ENCODE assay signal across 8 cellular contexts in genomic region chr1:827221-828063, GRCh38.
DNase-seq lines count a peak whose midpoint lies in the region; ATAC-seq, FAIRE-seq and TF ChIP-seq lines count a peak whose summit lies in the region.
"Not testable (repeated sequence)": the region's sequence is repeated elsewhere in the genome, so short reads cannot be mapped to it uniquely, and the experiment has no call there.

No MANE protein-coding gene starts in this region.

- H3K9me3 ChIP-seq in H9 (ENCODE audit: control insufficient read depth, low read depth, low read length); Loucy (ENCODE audit: insufficient read depth, low read depth, low read length); neural progenitor cell (ENCODE audit: low read depth); stomach: not testable (repeated sequence)

- not testable (repeated sequence) for TF ChIP-seq CTCF in H9 (conservative IDR thresholded peaks at IDR 0.05); Loucy (conservative IDR thresholded peaks at IDR 0.05; ENCODE audit: low read length); foreskin keratinocyte (conservative IDR thresholded peaks at IDR 0.05); neural progenitor cell (IDR thresholded peaks at IDR 0.05); stomach (IDR thresholded peaks at IDR 0.05)

- peak overlapping the region; percentile 80 for H3K4me3 ChIP-seq in Loucy (ENCODE audit: low read length, poor library complexity, severe bottlenecking)
- peak overlapping the region; percentile 81 for H3K4me3 ChIP-seq in neural progenitor cell
- H3K4me3 ChIP-seq in stomach, result peak overlapping the region; percentile 50 to 68 (median 64)

- H3K27me3 Mint-ChIP-seq in H9 (ENCODE audit: low read depth); neural progenitor cell (ENCODE audit: insufficient read depth, low read depth): not testable (repeated sequence)

- TF ChIP-seq POLR2A in stomach (IDR thresholded peaks at IDR 0.05), result not testable (repeated sequence)

- not testable (repeated sequence) for H2BK15ac ChIP-seq in H9 (ENCODE audit: low read depth, low read length)

- ATAC-seq in foreskin keratinocyte, result peak; percentile 88

- not testable (repeated sequence) for H3K79me1 ChIP-seq in H9 (ENCODE audit: insufficient read depth, low read depth, low read length, poor library complexity, severe bottlenecking)

- not testable (repeated sequence) for H3K4ac ChIP-seq in H9 (ENCODE audit: low read depth, low read length)

- H3K4me3 Mint-ChIP-seq in H9 (peak overlapping the region; percentile 83 to 89), neural progenitor cell (peak overlapping the region; percentile 96)

- H2BK5ac ChIP-seq in H9 (ENCODE audit: insufficient read length, low read length), result not testable (repeated sequence)

- not testable (repeated sequence) for TF ChIP-seq EP300 in stomach (IDR thresholded peaks at IDR 0.05)

- H2BK120ac ChIP-seq in H9 (ENCODE audit: low read depth, low read length, poor library complexity, severe bottlenecking), result not testable (repeated sequence)

- H4K20me1 ChIP-seq in H9 (ENCODE audit: control insufficient read depth, insufficient read depth, insufficient read length); Loucy (ENCODE audit: insufficient read depth, low read length, poor library complexity, severe bottlenecking); neural progenitor cell (ENCODE audit: low read depth): not testable (repeated sequence)

- not testable (repeated sequence) for H3K4me1 ChIP-seq in H9 (ENCODE audit: insufficient read depth, low read length); foreskin keratinocyte; neural progenitor cell
- H3K4me1 ChIP-seq in Loucy (ENCODE audit: insufficient read depth, low read length, poor library complexity, severe bottlenecking) (peaks cover 14% of the 10 kb centered on the region), stomach (peaks cover 4 to 27% (median 19%) of the 10 kb centered on the region in 4 donors)

- not testable (repeated sequence) for H3K23me2 ChIP-seq in H9 (ENCODE audit: insufficient read length, low read depth, low read length, poor library complexity, severe bottlenecking)

- peak overlapping the region; percentile 84 for H3K9ac ChIP-seq in H9 (ENCODE audit: extremely low read depth, insufficient read length, low read length)
- H3K9ac ChIP-seq in Loucy (ENCODE audit: low read depth, low read length, poor library complexity, severe bottlenecking), result peak overlapping the region; percentile 77
- peak overlapping the region; percentile 20 for H3K9ac ChIP-seq in neural progenitor cell

- peak; percentile 61 for FAIRE-seq in G401.6 (lab: Jason Lieb, UNC)

- H4K8ac ChIP-seq in H9 (replicated peaks; ENCODE audit: insufficient read length, low read depth, low read length), result not testable (repeated sequence)

- H2BK20ac ChIP-seq in H9 (ENCODE audit: low read depth, low read length, poor library complexity, severe bottlenecking), result not testable (repeated sequence)

- not testable (repeated sequence) for H3K4me2 ChIP-seq in H9 (ENCODE audit: insufficient read depth, insufficient read length, low read length); Loucy (ENCODE audit: low read depth, low read length, poor library complexity, severe bottlenecking)
- peak overlapping the region; percentile 83 for H3K4me2 ChIP-seq in neural progenitor cell

- not testable (repeated sequence) for H3K36me3 ChIP-seq in Loucy (ENCODE audit: insufficient read depth, low read length); neural progenitor cell; stomach

- not testable (repeated sequence) for H3T11ph ChIP-seq in H9 (ENCODE audit: low read length)

- H3K79me2 ChIP-seq in H9 (ENCODE audit: insufficient read depth, low read length), result not testable (repeated sequence)
- H3K79me2 ChIP-seq in Loucy (ENCODE audit: insufficient read depth, low read length) (peaks cover 57% of the 10 kb centered on the region), neural progenitor cell (ENCODE audit: low read depth) (peaks cover 15% of the 10 kb centered on the region)

- H2BK12ac ChIP-seq in H9 (ENCODE audit: insufficient read length, low read depth, low read length), result not testable (repeated sequence)

- H4K91ac ChIP-seq in H9 (ENCODE audit: insufficient read length, low read depth, low read length), result not testable (repeated sequence)

- DNase-seq in H9, result peak; percentile 87
- DNase-seq in SHP77 treated with DMSO at 0.1 percent for 48 hours (lab: John Stamatoyannopoulos, UW), result peak; percentile 68
- peak; percentile 95 for DNase-seq in activated gamma-delta T cell (lab: John Stamatoyannopoulos, UW)
- peak; percentile 49 to 73 for DNase-seq in foreskin keratinocyte
- peak; percentile 92 for DNase-seq in neural progenitor cell (ENCODE audit: low spot score)
- DNase-seq in stomach, result peak; percentile 98

- not testable (repeated sequence) for H3K36me3 Mint-ChIP-seq in H9 (ENCODE audit: insufficient read depth in 1 of 3, low read depth in 3 of 3); neural progenitor cell

- not testable (repeated sequence) for H3K14ac ChIP-seq in H9 (ENCODE audit: insufficient read depth, low read length)

- H3K56ac ChIP-seq in H9 (ENCODE audit: insufficient read length, low read depth, low read length), result not testable (repeated sequence)

- H4K5ac ChIP-seq in H9 (ENCODE audit: insufficient read length, low read depth, low read length), result not testable (repeated sequence)

- H3K4me1 Mint-ChIP-seq in H9, result not testable (repeated sequence)
- peaks cover 12% of the 10 kb centered on the region for H3K4me1 Mint-ChIP-seq in neural progenitor cell

- not testable (repeated sequence) for H3F3A ChIP-seq in Loucy (ENCODE audit: low read depth); neural progenitor cell (ENCODE audit: low read depth)

- peak overlapping the region in 2 of 3 experiments; percentile 76 to 78; a peak in 4 of 7 replicates for H3K27ac Mint-ChIP-seq in H9
- not testable (repeated sequence) for H3K27ac Mint-ChIP-seq in neural progenitor cell

- intact Hi-C loops in stomach (cut with DNase I; ENCODE audit: low total_unique reads), result not testable (repeated sequence)

- H3K23ac ChIP-seq in H9 (ENCODE audit: insufficient read length, low read depth, low read length), result not testable (repeated sequence)

- H3K27ac ChIP-seq in H9 (ENCODE audit: insufficient read length, low read depth, low read length); neural progenitor cell: not testable (repeated sequence)
- H3K27ac ChIP-seq in foreskin keratinocyte (peak overlapping the region; percentile 94), stomach (peak overlapping the region; percentile 90 to 94 (median 92))

- not testable (repeated sequence) for H3K9me2 ChIP-seq in Loucy (replicated peaks; ENCODE audit: low read depth, low read length)

- not testable (repeated sequence) for H3K18ac ChIP-seq in H9 (ENCODE audit: insufficient read length, low read depth, low read length)

- H3K9me3 Mint-ChIP-seq in H9, neural progenitor cell: not testable (repeated sequence)

- not testable (repeated sequence) for H3K27me3 ChIP-seq in H9 (ENCODE audit: insufficient read depth, low read length); Loucy (ENCODE audit: insufficient read depth, low read length, poor library complexity, severe bottlenecking); foreskin keratinocyte; neural progenitor cell; stomach

- not testable (repeated sequence) for H2AK5ac ChIP-seq in H9 (ENCODE audit: insufficient read length, low read length)

- WGBS in H9 (ENCODE audit: extremely low coverage, insufficient read length, low lambda C conversion rate), result no CpG with 5 or more reads among the region's 105 CpGs
- 0 to 2% (median 1%) methylated on average over 7 to 66 of the region's 105 CpGs for WGBS in stomach, 5 donors

- H2AFZ ChIP-seq in H9 (ENCODE audit: low read length), result not testable (repeated sequence)
- peak overlapping the region; percentile 87 for H2AFZ ChIP-seq in Loucy (ENCODE audit: low read length)
- peak overlapping the region; percentile 73 for H2AFZ ChIP-seq in neural progenitor cell (replicated peaks)

Comparison
In these comparisons a context has a peak if more than half of its experiments do, and no peak if none do; other contexts are left out.
1. H3K9ac ChIP-seq: peak in every context shown above with its lines; median percentile 84 in H9; 77 in Loucy; 20 in neural progenitor cell.